Comparison of ENCODE assay signal across 15 cellular contexts in genomic region chr5:77546-77945, GRCh38. TPM values are rescaled to one million over a fixed set of nuclear protein-coding genes. Genes with fewer than 3 reads are reported as not detected.
"Had no signal": no experiment of that assay in that cellular context is flagged by ENCODE, and none has a peak within 500 bp of the region (broad histone marks: within the 10 kb centered on the region; RNA-seq: fewer than 3 reads in every experiment).

No MANE protein-coding gene starts in this region.

- H3K4me3 Mint-ChIP-seq: dendritic cell treated with granulocyte-macrophage colony-stimulating factor and Interleukin-4, amounts not matched to agents 40 ng/mL and 50 ng/mL, for 4 days; natural killer cell; T-helper 2 cell treated with Interferon-gamma antibody and Interleukin-4, amounts not matched to agents 5 μg/mL and 100 μg/mL, for 36 hours had no signal

- H3K9me3 Mint-ChIP-seq: activated naive CD4-positive, alpha-beta T cell treated with anti-CD3 and anti-CD28 coated beads, Interleukin-2, amount 50 U/mL, for 72 hours; dendritic cell treated with granulocyte-macrophage colony-stimulating factor and Interleukin-4, amounts not matched to agents 40 ng/mL and 50 ng/mL, for 4 days; natural killer cell; T-helper 2 cell treated with Interferon-gamma antibody and Interleukin-4, amounts not matched to agents 5 μg/mL and 100 μg/mL, for 36 hours had no signal

- H3K27ac Mint-ChIP-seq: activated naive CD4-positive, alpha-beta T cell treated with anti-CD3 and anti-CD28 coated beads, Interleukin-2, amount 50 U/mL, for 72 hours; dendritic cell treated with granulocyte-macrophage colony-stimulating factor and Interleukin-4, amounts not matched to agents 40 ng/mL and 50 ng/mL, for 4 days; natural killer cell; T-helper 2 cell treated with Interferon-gamma antibody and Interleukin-4, amounts not matched to agents 5 μg/mL and 100 μg/mL, for 36 hours had no signal

- H3K27me3 ChIP-seq: adrenal gland, uterus had no signal

- H3K36me3 Mint-ChIP-seq: activated naive CD4-positive, alpha-beta T cell treated with anti-CD3 and anti-CD28 coated beads, Interleukin-2, amount 50 U/mL, for 72 hours; natural killer cell had no signal

- H3K27me3 Mint-ChIP-seq: dendritic cell treated with granulocyte-macrophage colony-stimulating factor and Interleukin-4, amounts not matched to agents 40 ng/mL and 50 ng/mL, for 4 days had no signal

- H3K36me3 ChIP-seq: adrenal gland, uterus had no signal

- H3K9me3 ChIP-seq: adrenal gland, uterus had no signal

- H3K4me3 ChIP-seq: adrenal gland, uterus had no signal

- H3K4me1 Mint-ChIP-seq: natural killer cell had no signal

- DNase-seq: activated CD4-positive, alpha-beta T cell treated with anti-CD3 and anti-CD28 coated beads, Interleukin-2, amount 50 U/mL, for 4 hours; activated gamma-delta T cell treated with Interleukin-2 at 50 U/mL for 16 hours; adrenal gland; effector memory CD4-positive, alpha-beta T cell; left cardiac atrium; natural killer cell; stimulated activated CD4-positive, alpha-beta T cell treated with anti-CD3 and anti-CD28 coated beads, Interleukin-12 subunit alpha, Interleukin-12 subunit beta, amount 100 ng/mL, for 4 hours; stimulated activated CD4-positive, alpha-beta T cell treated with anti-CD3 and anti-CD28 coated beads, Interleukin-1b, Interleukin-23, amount 100 ng/mL, for 48 hours; stimulated activated CD8-positive, alpha-beta memory T cell treated with anti-CD3 and anti-CD28 coated beads, Interleukin-4, amount 100 ng/mL, for 48 hours; stimulated activated naive CD4-positive, alpha-beta T cell; uterus had no signal

- H3K4me1 ChIP-seq: adrenal gland, uterus had no signal

- H3K27ac ChIP-seq: adrenal gland, uterus had no signal

RNA-seq across cellular contexts. Expression of gene PLEKHG4B, which starts 14.4 kb away (rescaled TPM):
- total RNA-seq: mesenteric fat pad had no signal
